In the genomic region with DNA sequence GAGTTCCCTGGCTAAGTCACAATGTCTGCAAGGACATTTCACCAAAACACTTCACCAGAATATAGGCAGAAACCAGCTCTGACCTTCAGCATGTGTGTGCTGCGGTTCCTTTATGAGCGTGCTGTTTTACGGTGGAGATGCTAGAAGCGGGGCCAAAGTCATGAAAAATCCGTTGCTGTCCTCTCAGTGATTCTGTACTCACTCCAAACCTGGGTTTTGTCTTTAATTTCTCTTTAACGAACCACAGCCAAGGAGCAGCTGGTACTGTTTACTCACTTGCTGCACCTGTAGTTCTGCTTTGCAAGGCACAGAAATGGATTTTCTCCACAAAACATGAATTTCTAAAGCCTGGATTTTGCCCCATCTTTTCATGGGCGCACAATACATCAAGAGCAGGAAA, we compare ENCODE assay signal across 15 cellular contexts.
"Had no signal": no experiment of that assay in that cellular context is flagged by ENCODE, and none has a peak within 500 bp of the region (broad histone marks: within the 10 kb centered on the region; RNA-seq: fewer than 3 reads in every experiment).

No MANE protein-coding gene starts in this region.

- DNase-seq: activated CD4-positive, alpha-beta memory T cell treated with anti-CD3 and anti-CD28 coated beads, Interleukin-2, amount 10 ng/mL, durations not matched to agents 7 days and 5 days; activated CD4-positive, alpha-beta T cell treated with anti-CD3 and anti-CD28 coated beads for 36 hours; activated T-cell treated with anti-CD3 and anti-CD28 coated beads, Interleukin-2, amount 50 U/mL, for 72 hours; effector CD4-positive, alpha-beta T cell; gastrocnemius medialis; kidney; nephron progenitor cell; stimulated activated CD4-positive, alpha-beta T cell treated with anti-CD3 and anti-CD28 coated beads, Interleukin-12 subunit alpha, Interleukin-12 subunit beta, amount 100 ng/mL, for 4 hours; stimulated activated naive CD4-positive, alpha-beta T cell; substantia nigra; T1000; upper lobe of right lung; WERI-Rb-1 had no signal

- H3K9me3 ChIP-seq: gastrocnemius medialis, upper lobe of right lung had no signal

- H3K27me3 ChIP-seq: cardiac muscle cell, gastrocnemius medialis, upper lobe of right lung had no signal

- H3K27me3 Mint-ChIP-seq: activated CD4-positive, alpha-beta memory T cell treated with anti-CD3 and anti-CD28 coated beads, Interleukin-2, amount 10 ng/mL, durations not matched to agents 7 days and 5 days had no signal

- H3K4me1 Mint-ChIP-seq: activated CD4-positive, alpha-beta memory T cell treated with anti-CD3 and anti-CD28 coated beads, Interleukin-2, amount 10 ng/mL, durations not matched to agents 7 days and 5 days; activated CD4-positive, alpha-beta T cell treated with anti-CD3 and anti-CD28 coated beads for 36 hours had no signal

- H3K4me1 ChIP-seq: upper lobe of right lung had no signal

- H3K4me3 Mint-ChIP-seq: activated CD4-positive, alpha-beta memory T cell treated with anti-CD3 and anti-CD28 coated beads, Interleukin-2, amount 10 ng/mL, durations not matched to agents 7 days and 5 days; activated CD4-positive, alpha-beta T cell treated with anti-CD3 and anti-CD28 coated beads for 36 hours; activated T-cell treated with anti-CD3 and anti-CD28 coated beads, Interleukin-2, amount 50 U/mL, for 72 hours; nephron progenitor cell had no signal

- H3K9me3 Mint-ChIP-seq: activated CD4-positive, alpha-beta memory T cell treated with anti-CD3 and anti-CD28 coated beads, Interleukin-2, amount 10 ng/mL, durations not matched to agents 7 days and 5 days; activated T-cell treated with anti-CD3 and anti-CD28 coated beads, Interleukin-2, amount 50 U/mL, for 72 hours; nephron progenitor cell had no signal

- H3K27ac ChIP-seq: cardiac muscle cell, gastrocnemius medialis, upper lobe of right lung, WERI-Rb-1 had no signal

- H3K4me3 ChIP-seq: cardiac muscle cell, gastrocnemius medialis, upper lobe of right lung had no signal

- H3K27ac Mint-ChIP-seq: activated CD4-positive, alpha-beta memory T cell treated with anti-CD3 and anti-CD28 coated beads, Interleukin-2, amount 10 ng/mL, durations not matched to agents 7 days and 5 days; activated CD4-positive, alpha-beta T cell treated with anti-CD3 and anti-CD28 coated beads for 36 hours; activated T-cell treated with anti-CD3 and anti-CD28 coated beads, Interleukin-2, amount 50 U/mL, for 72 hours; nephron progenitor cell had no signal

- H3K36me3 ChIP-seq: cardiac muscle cell, gastrocnemius medialis, upper lobe of right lung, WERI-Rb-1 had no signal

- ATAC-seq: activated CD4-positive, alpha-beta T cell treated with anti-CD3 and anti-CD28 coated beads for 36 hours; activated T-cell treated with anti-CD3 and anti-CD28 coated beads, Interleukin-2, amount 50 U/mL, for 72 hours; gastrocnemius medialis; sciatic nerve; upper lobe of right lung had no signal
